Comparison of ENCODE assay signal across 8 cellular contexts in genomic region chr5:17217421-17218352, GRCh38. TPM values are rescaled to one million over a fixed set of nuclear protein-coding genes. Genes with fewer than 3 reads are reported as not detected.
DNase-seq lines count a peak whose midpoint lies in the region; ATAC-seq and TF ChIP-seq lines count a peak whose summit lies in the region.

Gene BASP1 (plus strand): TSS chr5:17217631. CDS start chr5:17275217, 57,586 bp downstream.

- no peaks in the 10 kb centered on the region for H3K9me3 ChIP-seq in BE2C
- no peaks in the 10 kb centered on the region for H3K9me3 ChIP-seq in parathyroid adenoma (ENCODE audit: control insufficient read depth, low read length)

- peak within 1 kb of the TSS; percentile 82 for H2AFZ ChIP-seq in parathyroid adenoma

- H3K27me3 ChIP-seq in BE2C, result no peaks in the 10 kb centered on the region
- H3K27me3 ChIP-seq in parathyroid adenoma (ENCODE audit: control insufficient read depth, insufficient read depth, low read length), result no peaks in the 10 kb centered on the region

- H3K4me1 ChIP-seq in BE2C (peaks cover 10% of the 10 kb centered on the region), parathyroid adenoma (no peaks in the 10 kb centered on the region)

- TF ChIP-seq CTCF in BE2C (IDR thresholded peaks at IDR 0.05; ENCODE audit: low read depth, low read length) (no peak), parathyroid adenoma (IDR thresholded peaks at IDR 0.05) (no peak)

- H3K4me3 ChIP-seq in BE2C (ENCODE audit: low read depth, low read length) (peak within 1 kb of the TSS; percentile 96), parathyroid adenoma (ENCODE audit: low read depth, low read length) (peak within 1 kb of the TSS; percentile 64)

- H3K36me3 ChIP-seq in BE2C (peaks cover 6% of the 10 kb centered on the region), parathyroid adenoma (ENCODE audit: control insufficient read depth, insufficient read depth, low read length) (no peaks in the 10 kb centered on the region)

- DNase-seq in BE2C (peak; percentile 92), NOMO-1 (lab: John Stamatoyannopoulos, UW; ENCODE audit: unreplicated experiment in 2 of 2) (peak; percentile 92), left cardiac atrium (peak; percentile 81), COLO829 (ENCODE audit: low spot score) (no peak)

- 0 to 1% (median 1%) methylated on average over 53 to 92 of the region's 93 CpGs for WGBS in adipose tissue, 3 donors

- no peak within 1 kb of the TSS for H3K27ac ChIP-seq in adipose tissue (ENCODE audit: low read depth, low read length)
- peak within 1 kb of the TSS; percentile 29 for H3K27ac ChIP-seq in parathyroid adenoma

- ATAC-seq in GM19035 (IDR thresholded peaks at IDR 0.05; ENCODE audit: unreplicated experiment) (peak; percentile 40), HG03139 (IDR thresholded peaks at IDR 0.05; ENCODE audit: unreplicated experiment) (peak; percentile 45), left cardiac atrium (peak; percentile 76 to 82)

- intact Hi-C loops in left cardiac atrium (cut with DNase I), result loop anchor here in 1 of 2 donors (2.0 kb wide), 1 partner anchor 1097 kb away; no protein-coding TSS in a partner anchor

- peaks cover 5% of the 10 kb centered on the region for H3K79me2 ChIP-seq in parathyroid adenoma

- no peak within 1 kb of the TSS for H3K9ac ChIP-seq in parathyroid adenoma

- peak within 1 kb of the TSS; percentile 72 for H3K4me2 ChIP-seq in parathyroid adenoma (ENCODE audit: low read length)

RNA-seq across cellular contexts. Expression of gene BASP1, which starts in this region (rescaled TPM):
- 319 TPM for polyA plus RNA-seq in BE2C (2012; ENCODE audit: insufficient read depth, insufficient read length, low read depth)
- polyA plus RNA-seq in adipose tissue, result 10 to 100 TPM in 2 of 3 donors, 1 to 10 TPM in 1; 1.4 to 45.8 (median 25.9) TPM
- total RNA-seq in left cardiac atrium, result 1 to 10 TPM; 6.2 to 9.4 TPM
